In the genomic region with DNA sequence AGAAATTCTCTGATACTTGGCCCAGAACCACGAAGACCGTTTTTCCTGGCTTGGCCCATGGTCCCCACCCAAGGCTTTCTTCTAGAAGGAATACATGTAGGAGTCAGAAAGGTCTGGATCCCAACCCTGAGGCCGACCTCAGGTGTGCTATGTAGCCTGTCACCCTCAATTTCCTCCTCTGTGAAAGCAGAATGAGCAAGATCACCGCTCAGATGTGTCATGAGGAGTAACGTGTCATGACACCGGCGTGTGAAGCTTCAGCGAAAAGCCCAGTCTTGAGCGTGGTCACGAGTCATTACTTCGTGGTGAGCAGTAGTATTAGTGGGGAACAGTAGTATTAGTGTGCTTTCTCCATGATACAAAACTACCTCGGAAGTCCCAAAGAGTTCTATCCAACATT, we compare ENCODE assay signal across 8 cellular contexts.
DNase-seq lines count a peak whose midpoint lies in the region; ATAC-seq, FAIRE-seq and TF ChIP-seq lines count a peak whose summit lies in the region.

No MANE protein-coding gene starts in this region.

- TF ChIP-seq CTCF in VCaP (conservative IDR thresholded peaks at IDR 0.05) (no peak), testis (IDR thresholded peaks at IDR 0.05) (no peak), progenitor cell of endocrine pancreas (IDR thresholded peaks at IDR 0.05; ENCODE audit: unreplicated experiment) (no peak)

- H3K4me3 ChIP-seq in testis, result no peak overlapping the region

- intact Hi-C loops in testis (cut with DNase I; ENCODE audit: low total_unique reads), result no loop called here

- WGBS in testis, 2 donors, result 94 to 96% methylated on average over 12 of the region's 12 CpGs

- H3K4me1 ChIP-seq in testis, result no peaks in the 10 kb centered on the region

- peak; percentile 35 for DNase-seq in H4 (ENCODE audit: low spot score)
- DNase-seq in stimulated activated CD4-positive, alpha-beta T cell treated with anti-CD3 and anti-CD28 coated beads, Interleukin-12 subunit alpha, Interleukin-12 subunit beta, amount 100 ng/mL, for 48 hours (ENCODE audit: low read depth in 2 of 3, low spot score in 1 of 3), result peak in 2 of 3 donors; percentile 51 to 75
- no peak for DNase-seq in testis
- no peak for DNase-seq in erythroblast (lab: John Stamatoyannopoulos, UW)
- no peak for DNase-seq in progenitor cell of endocrine pancreas (ENCODE audit: low spot score, unreplicated experiment)
- DNase-seq in GM12892 (ENCODE audit: insufficient read length), result no peak

- FAIRE-seq in GM12892 (lab: Jason Lieb, UNC), result no peak

- no peak overlapping the region for H3K4me3 Mint-ChIP-seq in progenitor cell of endocrine pancreas (ENCODE audit: low read depth)

- peaks cover 11% of the 10 kb centered on the region for H3K27me3 Mint-ChIP-seq in progenitor cell of endocrine pancreas

- H3K27ac ChIP-seq in VCaP, result peak overlapping the region; percentile 81; the same call in 1 of the 2 replicates
- no peak overlapping the region for H3K27ac ChIP-seq in testis

- H3K4me1 Mint-ChIP-seq in progenitor cell of endocrine pancreas (ENCODE audit: low read depth), result peaks cover 11% of the 10 kb centered on the region

- no peaks in the 10 kb centered on the region for H3K9me3 ChIP-seq in testis

- H3K9me3 Mint-ChIP-seq in progenitor cell of endocrine pancreas (ENCODE audit: low read depth), result no peaks in the 10 kb centered on the region

- no peak overlapping the region for H3K27ac Mint-ChIP-seq in progenitor cell of endocrine pancreas

- no peaks in the 10 kb centered on the region for H3K36me3 Mint-ChIP-seq in progenitor cell of endocrine pancreas (ENCODE audit: insufficient read depth)

- no peaks in the 10 kb centered on the region for H3K36me3 ChIP-seq in testis (ENCODE audit: low read depth, missing control alignments)

- TF ChIP-seq POLR2A in testis (IDR thresholded peaks at IDR 0.05), result no peak
- no peak for TF ChIP-seq POLR2A in erythroblast (IDR thresholded peaks at IDR 0.05; ENCODE audit: low read length)
- no peak for TF ChIP-seq POLR2A in GM12892 (IDR thresholded peaks at IDR 0.05; ENCODE audit: low read depth, low read length)

- peak; percentile 43 for ATAC-seq in GM18498 (IDR thresholded peaks at IDR 0.05; ENCODE audit: unreplicated experiment)

- no peaks in the 10 kb centered on the region for H3K27me3 ChIP-seq in testis

Comparison
In these comparisons a context has a peak if more than half of its experiments do, and no peak if none do; other contexts are left out.
1. DNase-seq: peak in H4 (single experiment) and stimulated activated CD4-positive, alpha-beta T cell treated with anti-CD3 and anti-CD28 coated beads, Interleukin-12 subunit alpha, Interleukin-12 subunit beta, amount 100 ng/mL, for 48 hours (2 of 3); none in testis (single experiment), erythroblast (0 of 2), progenitor cell of endocrine pancreas (single experiment) and GM12892 (single experiment).